8 cellular contexts compared by ENCODE assay signal in genomic region chr21:33266050-33266783, GRCh38. TPM values are rescaled to one million over a fixed set of nuclear protein-coding genes. Genes with fewer than 3 reads are reported as not detected.
DNase-seq lines count a peak whose midpoint lies in the region; ATAC-seq and TF ChIP-seq lines count a peak whose summit lies in the region.

Gene IL10RB, plus strand, starts transcription at chr21:33266367. Its CDS starts 99 bp downstream, at chr21:33266466.

- H3K4me1 ChIP-seq in duodenal mucosa (ENCODE audit: control insufficient read depth in 1 of 2, insufficient read depth in 2 of 2, low read length in 2 of 2) (peaks cover 31% of the 10 kb centered on the region in 2 donors), lower lobe of right lung (peaks cover 43% of the 10 kb centered on the region)

- peaks cover 12 to 13% of the 10 kb centered on the region in 2 donors for H3K36me3 ChIP-seq in duodenal mucosa (ENCODE audit: control insufficient read depth in 1 of 2, insufficient read depth in 2 of 2, low read length in 2 of 2)
- H3K36me3 ChIP-seq in lower lobe of right lung: peaks cover 38% of the 10 kb centered on the region

- peaks cover 53% of the 10 kb centered on the region for H3K4me1 Mint-ChIP-seq in activated CD4-positive, alpha-beta memory T cell treated with anti-CD3 and anti-CD28 coated beads, Interleukin-2, amount 10 ng/mL, durations not matched to agents 7 days and 5 days

- no peaks in the 10 kb centered on the region for H3K27me3 ChIP-seq in duodenal mucosa (ENCODE audit: control insufficient read depth in 1 of 2, insufficient read depth in 2 of 2, low read length in 2 of 2)
- no peaks in the 10 kb centered on the region for H3K27me3 ChIP-seq in lower lobe of right lung (ENCODE audit: low read depth)

- peak within 1 kb of the TSS; percentile 88 for H3K27ac Mint-ChIP-seq in activated CD4-positive, alpha-beta memory T cell treated with anti-CD3 and anti-CD28 coated beads, Interleukin-2, amount 10 ng/mL, durations not matched to agents 7 days and 5 days

- no peaks in the 10 kb centered on the region for H3K9me3 Mint-ChIP-seq in activated CD4-positive, alpha-beta memory T cell treated with anti-CD3 and anti-CD28 coated beads, Interleukin-2, amount 10 ng/mL, durations not matched to agents 7 days and 5 days

- H3K27ac ChIP-seq in duodenal mucosa (ENCODE audit: low read depth, low read length): peak within 1 kb of the TSS; percentile 90
- H3K27ac ChIP-seq in lower lobe of right lung: peak within 1 kb of the TSS; percentile 91

- CTCF ChIA-PET in activated CD4-positive, alpha-beta memory T cell treated with anti-CD3 and anti-CD28 coated beads, Interleukin-2, amount 10 ng/mL, durations not matched to agents 7 days and 5 days (lab: Charles Lee): interaction anchor here (0.5 to 2.0 kb wide), 5 partner anchors 47 to 178 kb away, joined by 3 to 8 read pairs (median 3); no protein-coding TSS in a partner anchor

- peak within 1 kb of the TSS; percentile 95 for H3K4me3 Mint-ChIP-seq in activated CD4-positive, alpha-beta memory T cell treated with anti-CD3 and anti-CD28 coated beads, Interleukin-2, amount 10 ng/mL, durations not matched to agents 7 days and 5 days

- peak; percentile 45 for DNase-seq in A172 (ENCODE audit: low spot score)
- DNase-seq in NCI-H82 treated with DMSO at 0.1 percent for 48 hours (lab: John Stamatoyannopoulos, UW; ENCODE audit: unreplicated experiment): peak; percentile 42
- DNase-seq in activated CD4-positive, alpha-beta memory T cell treated with anti-CD3 and anti-CD28 coated beads, Interleukin-2, amount 10 ng/mL, durations not matched to agents 7 days and 5 days: peak; percentile 76
- DNase-seq in lower lobe of right lung: peak; percentile 84
- DNase-seq in stimulated activated CD4-positive, alpha-beta T cell treated with anti-CD3 and anti-CD28 coated beads, TNF-alpha, amount 100 ng/mL, for 1 hour (ENCODE audit: low read depth in 3 of 3, low spot score in 1 of 3): peak; percentile 27 to 68 (median 48)

- peaks cover 70% of the 10 kb centered on the region for H3K36me3 Mint-ChIP-seq in activated CD4-positive, alpha-beta memory T cell treated with anti-CD3 and anti-CD28 coated beads, Interleukin-2, amount 10 ng/mL, durations not matched to agents 7 days and 5 days (ENCODE audit: low read depth)

- ATAC-seq in GM18868 (IDR thresholded peaks at IDR 0.05; ENCODE audit: unreplicated experiment) (peak; percentile 43), HG03354 (IDR thresholded peaks at IDR 0.05; ENCODE audit: poor library complexity, severe bottlenecking, unreplicated experiment) (peak; percentile 43), lower lobe of right lung (peak; percentile 95)

- POLR2A ChIA-PET in activated CD4-positive, alpha-beta memory T cell treated with anti-CD3 and anti-CD28 coated beads, Interleukin-2, amount 10 ng/mL, durations not matched to agents 7 days and 5 days (lab: Charles Lee): interaction anchor here (0.6 to 4.5 kb wide), 12 partner anchors 9 to 277 kb away, joined by 3 to 25 read pairs (median 5); partner anchors contain the start of genes IFNAR1, IFNAR2, SON and TMEM50B

- intact Hi-C loops in lower lobe of right lung (cut with DNase I): no loop called here

- H3K27me3 Mint-ChIP-seq in activated CD4-positive, alpha-beta memory T cell treated with anti-CD3 and anti-CD28 coated beads, Interleukin-2, amount 10 ng/mL, durations not matched to agents 7 days and 5 days: no peaks in the 10 kb centered on the region

- TF ChIP-seq CTCF in lower lobe of right lung (IDR thresholded peaks at IDR 0.05): no peak

- H3K9ac ChIP-seq in duodenal mucosa (ENCODE audit: low read depth in 1 of 2, low read length in 2 of 2): peak within 1 kb of the TSS; percentile 93 to 95

- no peaks in the 10 kb centered on the region for H3K9me3 ChIP-seq in duodenal mucosa (ENCODE audit: control insufficient read depth in 1 of 2, low read length in 2 of 2)
- no peaks in the 10 kb centered on the region for H3K9me3 ChIP-seq in lower lobe of right lung

- H3K4me3 ChIP-seq in duodenal mucosa (ENCODE audit: low read depth in 1 of 2, low read length in 2 of 2): peak within 1 kb of the TSS; percentile 84 to 94
- peak within 1 kb of the TSS; percentile 82 for H3K4me3 ChIP-seq in lower lobe of right lung

RNA-seq across cellular contexts. Expression of gene IL10RB, which starts in this region (rescaled TPM):
- 64.9 and 67.7 TPM in 2 replicates for total RNA-seq in A172 (2014; rRNA removed; shearing (Covaris generic))
- total RNA-seq in activated CD4-positive, alpha-beta memory T cell treated with anti-CD3 and anti-CD28 coated beads, Interleukin-2, amount 10 ng/mL, durations not matched to agents 7 days and 5 days: 10 to 100 TPM; 33.9 to 36.1 TPM
- total RNA-seq in lower lobe of right lung: 49.1 TPM

Comparison
In these comparisons a context has a peak if more than half of its experiments do, and no peak if none do; other contexts are left out.
1. Peak in every context shown above with its lines: DNase-seq, ATAC-seq, H3K4me3 ChIP-seq and H3K27ac ChIP-seq.
2. ATAC-seq: peak in every context shown above with its lines; median percentile 95 in lower lobe of right lung; 43 in GM18868; 43 in HG03354.